ENCODE assay signal across 17 cellular contexts in genomic region chr2:189837336-189837735, GRCh38. TPM values are rescaled to one million over a fixed set of nuclear protein-coding genes. Genes with fewer than 3 reads are reported as not detected.
DNase-seq lines count a peak whose midpoint lies in the region; ATAC-seq and TF ChIP-seq lines count a peak whose summit lies in the region.
"Had no signal": no experiment of that assay in that cellular context is flagged by ENCODE, and none has a peak within 500 bp of the region (broad histone marks: within the 10 kb centered on the region; RNA-seq: fewer than 3 reads in every experiment).

No MANE protein-coding gene starts in this region.

- DNase-seq in Calu3 (no peak), Panc1 (ENCODE audit: low read depth, low spot score) (no peak), adipocyte (ENCODE audit: low read depth) (no peak), T-helper 1 cell (no peak), SHP77 (lab: John Stamatoyannopoulos, UW) (no peak), osteoblast (ENCODE audit: insufficient read length, low spot score, missing footprints) (no peak)
- no peak for DNase-seq in naive thymus-derived CD4-positive, alpha-beta T cell
- DNase-seq: CD4-positive, alpha-beta memory T cell; KG1; MG63; NCI-H1092 treated with DMSO at 0.1 percent for 48 hours; NCI-H1694; NCI-H82 had no signal

- H3K27me3 ChIP-seq in Panc1 (ENCODE audit: control insufficient read depth, insufficient read depth, low read length) (no peaks in the 10 kb centered on the region), adipocyte (replicated peaks; ENCODE audit: control insufficient read depth, insufficient read depth, low read length) (no peaks in the 10 kb centered on the region), osteoblast (ENCODE audit: insufficient read depth, low read length) (no peaks in the 10 kb centered on the region)
- H3K27me3 ChIP-seq in naive thymus-derived CD4-positive, alpha-beta T cell (ENCODE audit: control insufficient read depth in 2 of 2, insufficient read depth in 2 of 2, low read length in 2 of 2), result no peaks in the 10 kb centered on the region
- H3K27me3 ChIP-seq: MG63, SJCRH30 had no signal

- BruUV-seq in Calu3 (replicated peaks; lab: Mats Ljungman, UMichigan) (no TSS peak), Panc1 (replicated peaks; lab: Mats Ljungman, UMichigan) (no TSS peak)

- H2AFZ ChIP-seq in osteoblast (ENCODE audit: low read length), result no peak overlapping the region

- no peaks in the 10 kb centered on the region for H3K79me2 ChIP-seq in osteoblast (ENCODE audit: insufficient read depth, low read length)

- peaks cover 14% of the 10 kb centered on the region for H3K4me1 ChIP-seq in Panc1 (ENCODE audit: control insufficient read depth, insufficient read depth, low read length)
- peaks cover 12% of the 10 kb centered on the region for H3K4me1 ChIP-seq in adipocyte (ENCODE audit: control insufficient read depth, insufficient read depth, low read length)
- H3K4me1 ChIP-seq in naive thymus-derived CD4-positive, alpha-beta T cell (ENCODE audit: control insufficient read depth in 2 of 2, insufficient read depth in 2 of 2, low read length in 2 of 2), result no peaks in the 10 kb centered on the region
- peaks cover 4% of the 10 kb centered on the region for H3K4me1 ChIP-seq in osteoblast (ENCODE audit: insufficient read depth, low read length)

- peak overlapping the region; percentile 83; the same call in 1 of the 2 replicates for H3K27ac ChIP-seq in Panc1 (ENCODE audit: low read length)
- no peak overlapping the region for H3K27ac ChIP-seq in naive thymus-derived CD4-positive, alpha-beta T cell (ENCODE audit: low read depth, low read length)
- H3K27ac ChIP-seq in osteoblast (ENCODE audit: low read depth, low read length), result no peak overlapping the region

- H3K4me3 Mint-ChIP-seq in Calu3 (ENCODE audit: low read depth, unreplicated experiment), result no peak overlapping the region
- no peak overlapping the region for H3K4me3 Mint-ChIP-seq in naive thymus-derived CD4-positive, alpha-beta T cell
- H3K4me3 Mint-ChIP-seq: B cell; CD4-positive, alpha-beta memory T cell had no signal

- CTCF ChIA-PET in Calu3 (lab: Charles Lee) (interaction anchor here (1.0 kb wide), 1 partner anchor 39 kb away, joined by 3 read pairs; no protein-coding TSS in a partner anchor), Panc1 (lab: Charles Lee) (no interaction called here)
- CTCF ChIA-PET in naive thymus-derived CD4-positive, alpha-beta T cell (lab: Charles Lee), result no interaction called here

- POLR2A ChIA-PET in Panc1 (lab: Charles Lee), result interaction anchor here (0.5 kb wide), 1 partner anchor 9 kb away, joined by 9 read pairs; no protein-coding TSS in a partner anchor
- POLR2A ChIA-PET in naive thymus-derived CD4-positive, alpha-beta T cell (lab: Charles Lee), result no interaction called here

- H3K4me1 Mint-ChIP-seq in Calu3 (ENCODE audit: low read depth, unreplicated experiment), result peaks cover 21% of the 10 kb centered on the region
- H3K4me1 Mint-ChIP-seq in naive thymus-derived CD4-positive, alpha-beta T cell, result peaks cover 0 to 10% (median 1%) of the 10 kb centered on the region in 7 donors

- H3K9me3 Mint-ChIP-seq in Calu3 (ENCODE audit: low read depth, unreplicated experiment), result no peaks in the 10 kb centered on the region
- H3K9me3 Mint-ChIP-seq in naive thymus-derived CD4-positive, alpha-beta T cell, result no peaks in the 10 kb centered on the region
- H3K9me3 Mint-ChIP-seq: CD4-positive, alpha-beta memory T cell had no signal

- no peaks in the 10 kb centered on the region for H3K36me3 ChIP-seq in Panc1 (ENCODE audit: control insufficient read depth, insufficient read depth, low read length)
- no peaks in the 10 kb centered on the region for H3K36me3 ChIP-seq in adipocyte (ENCODE audit: control insufficient read depth, insufficient read depth, low read length, severe bottlenecking)
- H3K36me3 ChIP-seq in naive thymus-derived CD4-positive, alpha-beta T cell (ENCODE audit: control insufficient read depth in 2 of 3, insufficient read depth in 3 of 3, low read length in 3 of 3), result no peaks in the 10 kb centered on the region
- H3K36me3 ChIP-seq in osteoblast (ENCODE audit: insufficient read depth, low read length), result no peaks in the 10 kb centered on the region
- H3K36me3 ChIP-seq: HAP-1 had no signal

- in situ Hi-C loops in Panc1 (cut with HindIII; ENCODE audit: low pct_unique_long_range_greater_than_20kb, low sequenced_read_pairs), result no loop called here

- H3K9ac ChIP-seq in adipocyte (ENCODE audit: low read length), result peak overlapping the region; percentile 8

- peak overlapping the region; percentile 16 for H3K27ac Mint-ChIP-seq in Calu3 (ENCODE audit: unreplicated experiment)
- no peak overlapping the region for H3K27ac Mint-ChIP-seq in naive thymus-derived CD4-positive, alpha-beta T cell
- H3K27ac Mint-ChIP-seq: B cell; CD4-positive, alpha-beta memory T cell had no signal

- no peak for TF ChIP-seq CTCF in Calu3 (IDR thresholded peaks at IDR 0.05; ENCODE audit: unreplicated experiment)
- TF ChIP-seq CTCF in Panc1 (IDR thresholded peaks at IDR 0.05), result no peak
- no peak for TF ChIP-seq CTCF in osteoblast (IDR thresholded peaks at IDR 0.05; ENCODE audit: extremely low read depth, low read depth, low read length)

- H3K4me3 ChIP-seq in Panc1 (ENCODE audit: low read depth in 2 of 2, low read length in 2 of 2) (no peak overlapping the region), adipocyte (ENCODE audit: low read length) (no peak overlapping the region), osteoblast (ENCODE audit: insufficient read depth, low read length) (no peak overlapping the region)
- H3K4me3 ChIP-seq in naive thymus-derived CD4-positive, alpha-beta T cell (ENCODE audit: low read length), result no peak overlapping the region
- H3K4me3 ChIP-seq: HAP-1, MG63 had no signal

- H3K9me3 ChIP-seq in Panc1 (ENCODE audit: control insufficient read depth, insufficient read depth, low read depth, low read length) (no peaks in the 10 kb centered on the region), adipocyte (ENCODE audit: control insufficient read depth, low read length) (no peaks in the 10 kb centered on the region), osteoblast (ENCODE audit: low read depth, low read length) (no peaks in the 10 kb centered on the region)
- H3K9me3 ChIP-seq in naive thymus-derived CD4-positive, alpha-beta T cell (ENCODE audit: control insufficient read depth in 2 of 3, low read length in 3 of 3), result no peaks in the 10 kb centered on the region
- H3K9me3 ChIP-seq: HAP-1, MG63, SJCRH30 had no signal

- H4K20me1 ChIP-seq in osteoblast (ENCODE audit: insufficient read depth, low read length), result no peaks in the 10 kb centered on the region

- intact Hi-C loops in Calu3 (cut with micrococcal nuclease; ENCODE audit: unreplicated experiment) (no loop called here), Panc1 (cut with micrococcal nuclease; ENCODE audit: unreplicated experiment) (no loop called here)
- intact Hi-C loops in naive thymus-derived CD4-positive, alpha-beta T cell (cut with micrococcal nuclease), result no loop called here

- no peaks in the 10 kb centered on the region for H3K27me3 Mint-ChIP-seq in Calu3 (ENCODE audit: unreplicated experiment)
- H3K27me3 Mint-ChIP-seq in naive thymus-derived CD4-positive, alpha-beta T cell, result no peaks in the 10 kb centered on the region
- H3K27me3 Mint-ChIP-seq: B cell; CD4-positive, alpha-beta memory T cell had no signal

- ATAC-seq in Panc1 (no peak), GM21515 (IDR thresholded peaks at IDR 0.05; ENCODE audit: unreplicated experiment) (no peak)
- peak; percentile 36 for ATAC-seq in naive thymus-derived CD4-positive, alpha-beta T cell

- H3K36me3 Mint-ChIP-seq in Calu3 (ENCODE audit: insufficient read depth, unreplicated experiment), result peaks cover 6% of the 10 kb centered on the region
- H3K36me3 Mint-ChIP-seq in naive thymus-derived CD4-positive, alpha-beta T cell, result peaks cover 6 to 39% (median 28%) of the 10 kb centered on the region in 5 donors

- no peak overlapping the region for H3K4me2 ChIP-seq in osteoblast (ENCODE audit: insufficient read depth, low read length)

RNA-seq across cellular contexts. Expression of gene PMS1, which starts 53.1 kb away (rescaled TPM):
- total RNA-seq in Calu3 (2022) (30.1 and 43.8 TPM in 2 replicates), Panc1 (2021; ENCODE audit: unreplicated experiment) (47.0 TPM), osteoblast (29.3 and 30.6 TPM in 2 replicates)
- 12.7 TPM for polyA plus RNA-seq in Panc1 (2012; ENCODE audit: insufficient read length)
- total RNA-seq in naive thymus-derived CD4-positive, alpha-beta T cell, result 10 to 100 TPM; 18.2 to 30.1 (median 22.5) TPM
- polyA plus RNA-seq in naive thymus-derived CD4-positive, alpha-beta T cell, result 10 to 100 TPM; 11.1 to 13.7 TPM

RNA-seq across cellular contexts. Expression of gene ORMDL1, which starts 53.2 kb away (rescaled TPM):
- total RNA-seq in Calu3 (2022) (58.4 TPM in 2 replicates), Panc1 (2021; ENCODE audit: unreplicated experiment) (42.4 TPM), osteoblast (42.3 and 46.3 TPM in 2 replicates)
- polyA plus RNA-seq in Panc1 (2012; ENCODE audit: insufficient read length), result 19.8 TPM
- 100 to 1,000 TPM in 4 of 5 experiments, 10 to 100 TPM in 1; 80.1 to 208 (median 142) TPM for total RNA-seq in naive thymus-derived CD4-positive, alpha-beta T cell
- 10 to 100 TPM; 70.5 to 85.1 TPM for polyA plus RNA-seq in naive thymus-derived CD4-positive, alpha-beta T cell
